Comparison of ENCODE assay signal across 13 cellular contexts in the genomic region with DNA sequence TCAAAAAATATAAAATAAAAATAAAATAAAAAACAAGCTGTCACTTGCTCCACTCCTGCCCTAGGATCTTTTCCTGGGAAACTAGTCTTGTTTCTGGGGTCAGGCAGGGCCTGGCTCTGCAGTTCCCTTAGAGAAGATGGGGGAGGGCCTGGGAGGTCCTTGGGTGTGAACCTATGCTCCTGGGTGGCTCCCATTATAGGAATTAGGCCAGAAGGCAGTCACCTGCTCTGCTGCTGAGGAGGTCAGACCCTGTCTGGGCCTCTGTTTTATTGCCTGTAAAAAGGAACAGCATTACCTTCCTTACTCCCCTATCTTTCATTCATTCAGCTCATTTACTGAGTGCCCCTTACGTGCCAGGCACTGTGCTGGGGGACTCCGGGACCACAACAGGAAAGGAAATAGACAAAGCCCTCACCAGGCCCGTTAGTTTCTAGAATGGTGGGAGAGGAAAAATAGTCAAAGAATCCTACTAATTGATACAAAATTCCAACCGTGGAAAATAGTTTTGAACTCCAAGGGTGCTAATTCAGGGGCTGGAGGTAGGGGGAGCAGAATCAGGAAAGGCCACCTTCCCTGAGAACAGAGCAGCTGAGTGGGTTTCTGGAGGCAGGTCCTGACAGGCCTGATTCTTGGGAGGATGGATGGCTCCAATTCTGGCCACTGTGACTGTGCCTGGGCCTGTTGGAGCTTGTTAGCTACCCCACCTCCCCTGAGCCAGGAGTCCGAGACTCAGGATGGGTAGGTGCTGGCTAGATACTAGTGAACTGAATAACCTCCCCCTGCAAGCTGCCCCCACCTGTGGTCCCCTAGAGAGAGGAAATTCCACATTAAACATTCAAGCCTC. TPM values are rescaled to one million over a fixed set of nuclear protein-coding genes. Genes with fewer than 3 reads are reported as not detected.
A peak's percentile ranks its signal among the peaks of the same experiment; 100 is the strongest.
DNase-seq lines count a peak whose midpoint lies in the region; ATAC-seq, FAIRE-seq and TF ChIP-seq lines count a peak whose summit lies in the region.
"Had no signal": no experiment of that assay in that cellular context is flagged by ENCODE, and none has a peak within 500 bp of the region (broad histone marks: within the 10 kb centered on the region; RNA-seq: fewer than 3 reads in every experiment).

No MANE protein-coding gene starts in this region.

- H3K27me3 Mint-ChIP-seq in endothelial cell (ENCODE audit: unreplicated experiment): peaks cover 9% of the 10 kb centered on the region

- H3K4me1 ChIP-seq in HUES6 (ENCODE audit: control insufficient read depth, insufficient read depth, low read length) (peaks cover 66% of the 10 kb centered on the region), SJCRH30 (peaks cover 14% of the 10 kb centered on the region), keratinocyte (ENCODE audit: control insufficient read depth, extremely low read depth, insufficient read depth, low read length) (peaks cover 28% of the 10 kb centered on the region), aorta (ENCODE audit: control insufficient read depth in 1 of 2, insufficient read depth in 2 of 2, low read length in 2 of 2) (no peaks in the 10 kb centered on the region)

- FAIRE-seq in D721Med (lab: Jason Lieb, UNC): no peak
- FAIRE-seq in keratinocyte (lab: Jason Lieb, UNC): peak; percentile 98
- FAIRE-seq: H54 had no signal

- H3K36me3 Mint-ChIP-seq in endothelial cell (ENCODE audit: low read depth, unreplicated experiment): no peaks in the 10 kb centered on the region

- H3K27ac ChIP-seq in HUES6 (ENCODE audit: low read depth, low read length): no peak overlapping the region
- no peak overlapping the region for H3K27ac ChIP-seq in SJCRH30
- peak overlapping the region; percentile 19 for H3K27ac ChIP-seq in keratinocyte (ENCODE audit: control insufficient read depth, insufficient read depth, low read length)
- no peak overlapping the region for H3K27ac ChIP-seq in aorta (ENCODE audit: low read depth in 1 of 2, low read length in 2 of 2)

- H3K9me1 ChIP-seq in keratinocyte (ENCODE audit: control insufficient read depth, extremely low read depth, insufficient read depth, low read length): no peaks in the 10 kb centered on the region

- H3K27ac Mint-ChIP-seq in endothelial cell (ENCODE audit: unreplicated experiment): no peak overlapping the region

- H4K20me1 ChIP-seq in keratinocyte (ENCODE audit: control insufficient read depth, extremely low read depth, insufficient read depth, low read length): no peaks in the 10 kb centered on the region

- intact Hi-C loops in aorta (cut with DNase I): no loop called here
- intact Hi-C loops in Right ventricle myocardium superior (cut with DNase I): no loop called here

- H3K4me3 Mint-ChIP-seq in endothelial cell (ENCODE audit: unreplicated experiment): no peak overlapping the region

- no peaks in the 10 kb centered on the region for H3K9me3 ChIP-seq in HUES6 (ENCODE audit: control insufficient read depth, insufficient read depth, low read depth, low read length)
- no peaks in the 10 kb centered on the region for H3K9me3 ChIP-seq in SJCRH30 (replicated peaks)
- H3K9me3 ChIP-seq in keratinocyte (ENCODE audit: control insufficient read depth, low read depth, low read length): no peaks in the 10 kb centered on the region
- H3K9me3 ChIP-seq in aorta (ENCODE audit: control insufficient read depth, low read length): no peaks in the 10 kb centered on the region

- H2AFZ ChIP-seq in keratinocyte (ENCODE audit: control insufficient read depth, low read length): peak overlapping the region; percentile 27

- 84 to 88% methylated on average over 5 of the region's 5 CpGs for WGBS in aorta, 2 donors

- peak; percentile 21 for TF ChIP-seq CTCF in D721Med (IDR thresholded peaks at IDR 0.05; ENCODE audit: insufficient read depth, missing control alignments)
- TF ChIP-seq CTCF in keratinocyte (optimal IDR thresholded peaks at IDR 0.05 in 1 of 3, IDR thresholded peaks at IDR 0.05 in 1 of 3, conservative IDR thresholded peaks at IDR 0.05 in 1 of 3; ENCODE audit: extremely low read depth in 1 of 3, insufficient read depth in 2 of 3, low read length in 3 of 3): peak; percentile 14 to 50 (median 34)
- TF ChIP-seq CTCF in endothelial cell (IDR thresholded peaks at IDR 0.05; ENCODE audit: unreplicated experiment): no peak

- no peaks in the 10 kb centered on the region for H3K79me2 ChIP-seq in keratinocyte (ENCODE audit: control insufficient read depth, insufficient read depth, low read length)

- H3K4me3 ChIP-seq in HUES6 (ENCODE audit: low read depth, low read length) (peak overlapping the region; percentile 7; the same call in 1 of the 2 replicates), SJCRH30 (no peak overlapping the region), keratinocyte (ENCODE audit: control insufficient read depth in 2 of 3, extremely low read depth in 1 of 3, insufficient read depth in 2 of 3, low read depth in 1 of 3, low read length in 3 of 3) (no peak overlapping the region), aorta (ENCODE audit: low read length in 2 of 2) (no peak overlapping the region)

- H3K4me1 Mint-ChIP-seq in endothelial cell (ENCODE audit: unreplicated experiment): peaks cover 30% of the 10 kb centered on the region

- peak overlapping the region; percentile 58 for H3K4me2 ChIP-seq in keratinocyte (ENCODE audit: control insufficient read depth, extremely low read depth, insufficient read depth, low read depth, low read length)

- no peaks in the 10 kb centered on the region for H3K36me3 ChIP-seq in HUES6 (ENCODE audit: control insufficient read depth, insufficient read depth, low read length)
- H3K36me3 ChIP-seq in SJCRH30: no peaks in the 10 kb centered on the region
- no peaks in the 10 kb centered on the region for H3K36me3 ChIP-seq in keratinocyte (ENCODE audit: control insufficient read depth in 2 of 2, extremely low read depth in 1 of 2, insufficient read depth in 2 of 2, low read length in 2 of 2)
- no peaks in the 10 kb centered on the region for H3K36me3 ChIP-seq in aorta (ENCODE audit: control insufficient read depth in 1 of 2, insufficient read depth in 2 of 2, low read length in 1 of 2)

- DNase-seq in D721Med (ENCODE audit: insufficient read length, low spot score) (no peak), SJCRH30 (peak; percentile 48 to 59), keratinocyte (ENCODE audit: low read depth, low spot score) (peak; percentile 90), aorta (no peak), Right ventricle myocardium superior (no peak), endothelial cell (ENCODE audit: low spot score) (no peak)
- DNase-seq: activated CD4-positive, alpha-beta T cell treated with anti-CD3 and anti-CD28 coated beads, Interleukin-2, amount 50 U/mL, for 48 hours; kidney glomerular epithelial cell; MM.1S had no signal

- dilution Hi-C loops in keratinocyte (cut with MboI; ENCODE audit: extremely low pct_ligation_motif_present, low sequenced_read_pairs): no loop called here

- no peaks in the 10 kb centered on the region for H3K9me3 Mint-ChIP-seq in endothelial cell (ENCODE audit: unreplicated experiment)

- H3K27me3 ChIP-seq in HUES6 (ENCODE audit: control insufficient read depth, insufficient read depth, low read length): peaks cover 31% of the 10 kb centered on the region
- H3K27me3 ChIP-seq in SJCRH30: peaks cover 3% of the 10 kb centered on the region; the same call in 1 of the 2 replicates
- H3K27me3 ChIP-seq in keratinocyte (ENCODE audit: control insufficient read depth, extremely low read depth, insufficient read depth, low read length): no peaks in the 10 kb centered on the region
- no peaks in the 10 kb centered on the region for H3K27me3 ChIP-seq in aorta (ENCODE audit: control insufficient read depth in 1 of 2, insufficient read depth in 2 of 2, low read length in 1 of 2)

- peak overlapping the region; percentile 18 for H3K9ac ChIP-seq in HUES6 (ENCODE audit: low read length)
- no peak overlapping the region for H3K9ac ChIP-seq in keratinocyte (ENCODE audit: control insufficient read depth, extremely low read depth, insufficient read depth, low read length)

- ATAC-seq in aorta (ENCODE audit: low FRiP score) (no peak), Right ventricle myocardium superior (ENCODE audit: poor library complexity) (no peak), GM19351 (IDR thresholded peaks at IDR 0.05; ENCODE audit: unreplicated experiment) (no peak)

RNA-seq across cellular contexts. Expression of a gene that starts 1.3 kb away (rescaled TPM):
- 10.6 and 11.0 TPM in 2 replicates for total RNA-seq in SJCRH30 (2014; rRNA removed; shearing (Covaris generic))
- 1.7 to 1.9 TPM (median 1.9 TPM) in 3 replicates for polyA plus RNA-seq in keratinocyte
- 0.29 TPM for polyA plus RNA-seq in keratinocyte (2011; ENCODE audit: low read depth)
- 0.78 and 1.5 TPM in 2 replicates for polyA plus RNA-seq in keratinocyte (2011; cell fraction: cytosol; rRNA removed)
- polyA plus RNA-seq in keratinocyte (2011; cell fraction: nucleus; rRNA removed): 4.4 and 5.6 TPM in 2 replicates
- polyA plus RNA-seq in keratinocyte (2012; ENCODE audit: low replicate concordance): 1.4 and 2.8 TPM in 2 replicates
- 1.3 to 5.3 TPM (median 2.8 TPM) in 3 replicates for polyA minus RNA-seq in keratinocyte
- 1.3 TPM for polyA minus RNA-seq in keratinocyte (2011; cell fraction: cytosol; rRNA and poly(A)+ RNA removed)
- polyA minus RNA-seq in keratinocyte (2011; cell fraction: nucleus; rRNA and poly(A)+ RNA removed): 2.3 and 3.3 TPM in 2 replicates
- 10 to 100 TPM in 1 of 2 donors, 1 to 10 TPM in 1; 6.4 to 16.7 TPM for total RNA-seq in aorta
- 10 to 100 TPM in 1 of 2 donors, 1 to 10 TPM in 1; 4.4 to 10.5 TPM for polyA plus RNA-seq in aorta
- 6.3 TPM for total RNA-seq in Right ventricle myocardium superior
- 5.3 TPM for total RNA-seq in endothelial cell (ENCODE audit: unreplicated experiment)

RNA-seq across cellular contexts. Expression of a gene that starts 35.9 kb away (rescaled TPM):
- total RNA-seq in SJCRH30 (2014; rRNA removed; shearing (Covaris generic)): 14.9 and 16.1 TPM in 2 replicates
- polyA plus RNA-seq in keratinocyte: 0.55 to 1.6 TPM (median 0.90 TPM) in 3 replicates
- 0.30 TPM for polyA plus RNA-seq in keratinocyte (2011; ENCODE audit: low read depth)
- polyA plus RNA-seq in keratinocyte (2011; cell fraction: cytosol; rRNA removed): 0.63 and 1.0 TPM in 2 replicates
- 2.7 and 2.8 TPM in 2 replicates for polyA plus RNA-seq in keratinocyte (2011; cell fraction: nucleus; rRNA removed)
- polyA plus RNA-seq in keratinocyte (2012; ENCODE audit: low replicate concordance): 0.73 and 1.3 TPM in 2 replicates
- polyA minus RNA-seq in keratinocyte: 2.2 to 8.6 TPM (median 3.7 TPM) in 3 replicates
- polyA minus RNA-seq in keratinocyte (2011; cell fraction: cytosol; rRNA and poly(A)+ RNA removed): 3.3 TPM
- 1.4 and 2.7 TPM in 2 replicates for polyA minus RNA-seq in keratinocyte (2011; cell fraction: nucleus; rRNA and poly(A)+ RNA removed)
- total RNA-seq in aorta: 10 to 100 TPM; 14.5 to 20.3 TPM
- 10 to 100 TPM in 1 of 2 donors, 1 to 10 TPM in 1; 4.9 to 10.3 TPM for polyA plus RNA-seq in aorta
- total RNA-seq in Right ventricle myocardium superior: 5.0 TPM
- total RNA-seq in endothelial cell (ENCODE audit: unreplicated experiment): 5.8 TPM

RNA-seq across cellular contexts. Expression of a gene that starts 37.2 kb away (rescaled TPM):
- total RNA-seq in SJCRH30 (2014; rRNA removed; shearing (Covaris generic)): 0.08 and 0.16 TPM in 2 replicates
- polyA plus RNA-seq in keratinocyte (0.05 TPM in 1 of 3 replicates, not detected in the others), aorta (1 to 10 TPM in 1 of 2 donors, under 1 TPM in 1; 0.63 to 4.3 TPM)
- polyA plus RNA-seq in keratinocyte (2011; ENCODE audit: low read depth): not detected
- not detected in 2 replicates for polyA plus RNA-seq in keratinocyte (2011; cell fraction: cytosol; rRNA removed)
- 0.11 and 0.20 TPM in 2 replicates for polyA plus RNA-seq in keratinocyte (2011; cell fraction: nucleus; rRNA removed)
- polyA plus RNA-seq in keratinocyte (2012; ENCODE audit: low replicate concordance): 0.16 TPM in 1 of 2 replicates, not detected in the other
- not detected in 3 replicates for polyA minus RNA-seq in keratinocyte
- not detected for polyA minus RNA-seq in keratinocyte (2011; cell fraction: cytosol; rRNA and poly(A)+ RNA removed)
- polyA minus RNA-seq in keratinocyte (2011; cell fraction: nucleus; rRNA and poly(A)+ RNA removed): 0.39 and 0.42 TPM in 2 replicates
- total RNA-seq in aorta (1 to 10 TPM; 1.5 to 2.6 TPM), Right ventricle myocardium superior (30.2 TPM), endothelial cell (ENCODE audit: unreplicated experiment) (not detected)

RNA-seq across cellular contexts. Expression of a gene that starts 42.4 kb away (rescaled TPM):
- total RNA-seq in SJCRH30 (2014; rRNA removed; shearing (Covaris generic)): not detected in 2 replicates
- polyA plus RNA-seq in keratinocyte (not detected in 3 replicates), aorta (not detected)
- not detected for polyA plus RNA-seq in keratinocyte (2011; ENCODE audit: low read depth)
- polyA plus RNA-seq in keratinocyte (2011; cell fraction: cytosol; rRNA removed): not detected in 2 replicates
- polyA plus RNA-seq in keratinocyte (2011; cell fraction: nucleus; rRNA removed): not detected in 2 replicates
- polyA plus RNA-seq in keratinocyte (2012; ENCODE audit: low replicate concordance): not detected in 2 replicates
- polyA minus RNA-seq in keratinocyte: not detected in 3 replicates
- not detected for polyA minus RNA-seq in keratinocyte (2011; cell fraction: cytosol; rRNA and poly(A)+ RNA removed)
- polyA minus RNA-seq in keratinocyte (2011; cell fraction: nucleus; rRNA and poly(A)+ RNA removed): not detected in 2 replicates
- total RNA-seq in aorta (not detected), Right ventricle myocardium superior (not detected), endothelial cell (ENCODE audit: unreplicated experiment) (not detected)
- total RNA-seq: urinary bladder had no signal
- polyA plus RNA-seq: urinary bladder had no signal

RNA-seq across cellular contexts. Expression of a gene that starts 50.0 kb away (rescaled TPM):
- 95.1 and 102 TPM in 2 replicates for total RNA-seq in SJCRH30 (2014; rRNA removed; shearing (Covaris generic))
- polyA plus RNA-seq in keratinocyte (88.7 to 105 TPM (median 90.2 TPM) in 3 replicates), aorta (10 to 100 TPM; 36.6 to 41.4 TPM)
- polyA plus RNA-seq in keratinocyte (2011; ENCODE audit: low read depth): 20.9 TPM
- 84.0 and 88.6 TPM in 2 replicates for polyA plus RNA-seq in keratinocyte (2011; cell fraction: cytosol; rRNA removed)
- polyA plus RNA-seq in keratinocyte (2011; cell fraction: nucleus; rRNA removed): 46.4 and 52.3 TPM in 2 replicates
- polyA plus RNA-seq in keratinocyte (2012; ENCODE audit: low replicate concordance): 84.6 and 91.7 TPM in 2 replicates
- polyA minus RNA-seq in keratinocyte: 69.6 to 107 TPM (median 72.8 TPM) in 3 replicates
- 70.4 TPM for polyA minus RNA-seq in keratinocyte (2011; cell fraction: cytosol; rRNA and poly(A)+ RNA removed)
- 19.5 and 30.5 TPM in 2 replicates for polyA minus RNA-seq in keratinocyte (2011; cell fraction: nucleus; rRNA and poly(A)+ RNA removed)
- total RNA-seq in aorta (10 to 100 TPM; 40.1 to 42.5 TPM), Right ventricle myocardium superior (158 TPM), endothelial cell (ENCODE audit: unreplicated experiment) (57.2 TPM)

Comparison
In these comparisons a context has a peak if more than half of its experiments do, and no peak if none do; other contexts are left out.
1. DNase-seq: peak in SJCRH30 (2 of 2) and keratinocyte (single experiment); none in D721Med (single experiment), aorta (0 of 2), Right ventricle myocardium superior (single experiment) and endothelial cell (single experiment).